ENCODE assay signal across 16 cellular contexts in the genomic region with DNA sequence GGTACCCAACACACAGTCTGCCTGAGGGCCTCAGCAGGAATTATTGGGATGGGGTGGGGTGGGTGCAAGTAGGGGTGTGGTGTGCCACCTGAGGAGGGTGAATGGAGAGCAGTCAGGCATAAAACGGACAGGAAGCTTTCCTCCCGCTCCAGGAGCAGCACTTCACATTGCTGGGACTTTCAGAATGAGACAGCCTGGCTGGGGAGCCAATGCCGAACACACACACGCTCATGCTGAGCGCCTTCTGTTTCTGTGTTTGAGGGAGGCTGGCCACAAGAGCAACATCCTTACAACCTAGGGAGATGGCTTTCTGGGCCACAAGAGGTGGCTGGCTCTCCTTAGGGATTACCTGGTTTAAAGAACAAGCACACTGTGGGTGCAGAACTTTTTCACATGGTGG.
"Had no signal": no experiment of that assay in that cellular context is flagged by ENCODE, and none has a peak within 500 bp of the region (broad histone marks: within the 10 kb centered on the region; RNA-seq: fewer than 3 reads in every experiment).

No MANE protein-coding gene starts in this region.

- ATAC-seq: activated CD8-positive, alpha-beta T cell treated with anti-CD3 and anti-CD28 coated beads for 36 hours; body of pancreas; left colon; stimulated activated effector memory CD8-positive, alpha-beta T cell treated with anti-CD3 and anti-CD28 coated beads, Interleukin-12 subunit alpha, Interleukin-12 subunit beta, amount 100 ng/mL, for 72 hours had no signal

- H3K27ac Mint-ChIP-seq: activated CD8-positive, alpha-beta T cell treated with anti-CD3 and anti-CD28 coated beads for 36 hours; activated naive CD8-positive, alpha-beta T cell; endodermal cell; neural progenitor cell; stimulated activated effector memory CD8-positive, alpha-beta T cell treated with anti-CD3 and anti-CD28 coated beads, Interleukin-12 subunit alpha, Interleukin-12 subunit beta, amount 100 ng/mL, for 72 hours had no signal

- H3K36me3 ChIP-seq: neural progenitor cell, thoracic aorta, uterus had no signal

- H3K4me3 Mint-ChIP-seq: activated CD8-positive, alpha-beta T cell treated with anti-CD3 and anti-CD28 coated beads for 36 hours; activated naive CD8-positive, alpha-beta T cell; endodermal cell; naive B cell; neural progenitor cell; stimulated activated effector memory CD8-positive, alpha-beta T cell treated with anti-CD3 and anti-CD28 coated beads, Interleukin-12 subunit alpha, Interleukin-12 subunit beta, amount 100 ng/mL, for 72 hours had no signal

- H3K9me3 Mint-ChIP-seq: activated CD8-positive, alpha-beta T cell treated with anti-CD3 and anti-CD28 coated beads for 36 hours; endodermal cell; neural progenitor cell; stimulated activated effector memory CD8-positive, alpha-beta T cell treated with anti-CD3 and anti-CD28 coated beads, Interleukin-12 subunit alpha, Interleukin-12 subunit beta, amount 100 ng/mL, for 72 hours had no signal

- H3K4me1 Mint-ChIP-seq: stimulated activated effector memory CD8-positive, alpha-beta T cell treated with anti-CD3 and anti-CD28 coated beads, Interleukin-12 subunit alpha, Interleukin-12 subunit beta, amount 100 ng/mL, for 72 hours had no signal

- H3K27me3 ChIP-seq: body of pancreas, neural progenitor cell, uterus had no signal

- DNase-seq: activated CD4-positive, alpha-beta T cell treated with anti-CD3 and anti-CD28 coated beads for 4 hours; activated CD8-positive, alpha-beta T cell treated with anti-CD3 and anti-CD28 coated beads for 36 hours; activated effector memory CD4-positive, alpha-beta T cell treated with anti-CD3 and anti-CD28 coated beads, Interleukin-2, amount 50 U/mL, for 16 hours; activated T-cell treated with anti-CD3 and anti-CD28 coated beads, Interleukin-2, amount 50 U/mL, for 48 hours; amygdala; body of pancreas; endodermal cell; head of caudate nucleus; left colon; naive B cell; T-helper 2 cell; uterus had no signal

- H3K27ac ChIP-seq: body of pancreas, neural progenitor cell, thoracic aorta had no signal

- H3K4me3 ChIP-seq: body of pancreas, neural progenitor cell, thoracic aorta, uterus had no signal

- H3K9me3 ChIP-seq: body of pancreas, thoracic aorta, uterus had no signal

- H3K36me3 Mint-ChIP-seq: activated naive CD8-positive, alpha-beta T cell; naive B cell; stimulated activated effector memory CD8-positive, alpha-beta T cell treated with anti-CD3 and anti-CD28 coated beads, Interleukin-12 subunit alpha, Interleukin-12 subunit beta, amount 100 ng/mL, for 72 hours had no signal
